In the genomic region with DNA sequence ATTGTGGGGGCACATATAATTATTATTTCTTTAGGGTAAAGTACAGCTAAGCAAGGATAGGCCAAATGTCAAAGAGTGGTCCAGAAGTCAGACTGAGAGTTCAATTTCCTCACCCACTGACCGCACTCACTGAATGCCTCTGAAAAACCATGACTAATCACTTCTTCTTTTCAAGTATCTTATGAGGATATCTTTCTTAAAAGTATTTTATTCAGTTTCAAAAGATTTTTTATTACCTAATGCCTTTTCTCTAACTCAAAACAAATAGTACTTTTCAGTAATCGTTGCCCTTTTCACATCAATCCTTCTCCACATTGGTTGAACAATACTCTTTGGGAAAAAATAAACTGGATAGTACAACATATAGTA, we compare ENCODE assay signal across 1 cellular context.
A peak's percentile ranks its signal among the peaks of the same experiment; 100 is the strongest.
TF ChIP-seq lines count a peak whose summit lies in the region.

No MANE protein-coding gene starts in this region.

TF ChIP-seq in GM12878, 131 proteins besides CTCF, POLR2A, EP300 and RAD21 (continued from another document and continues in another):
- TF ChIP-seq, protein P1, sequence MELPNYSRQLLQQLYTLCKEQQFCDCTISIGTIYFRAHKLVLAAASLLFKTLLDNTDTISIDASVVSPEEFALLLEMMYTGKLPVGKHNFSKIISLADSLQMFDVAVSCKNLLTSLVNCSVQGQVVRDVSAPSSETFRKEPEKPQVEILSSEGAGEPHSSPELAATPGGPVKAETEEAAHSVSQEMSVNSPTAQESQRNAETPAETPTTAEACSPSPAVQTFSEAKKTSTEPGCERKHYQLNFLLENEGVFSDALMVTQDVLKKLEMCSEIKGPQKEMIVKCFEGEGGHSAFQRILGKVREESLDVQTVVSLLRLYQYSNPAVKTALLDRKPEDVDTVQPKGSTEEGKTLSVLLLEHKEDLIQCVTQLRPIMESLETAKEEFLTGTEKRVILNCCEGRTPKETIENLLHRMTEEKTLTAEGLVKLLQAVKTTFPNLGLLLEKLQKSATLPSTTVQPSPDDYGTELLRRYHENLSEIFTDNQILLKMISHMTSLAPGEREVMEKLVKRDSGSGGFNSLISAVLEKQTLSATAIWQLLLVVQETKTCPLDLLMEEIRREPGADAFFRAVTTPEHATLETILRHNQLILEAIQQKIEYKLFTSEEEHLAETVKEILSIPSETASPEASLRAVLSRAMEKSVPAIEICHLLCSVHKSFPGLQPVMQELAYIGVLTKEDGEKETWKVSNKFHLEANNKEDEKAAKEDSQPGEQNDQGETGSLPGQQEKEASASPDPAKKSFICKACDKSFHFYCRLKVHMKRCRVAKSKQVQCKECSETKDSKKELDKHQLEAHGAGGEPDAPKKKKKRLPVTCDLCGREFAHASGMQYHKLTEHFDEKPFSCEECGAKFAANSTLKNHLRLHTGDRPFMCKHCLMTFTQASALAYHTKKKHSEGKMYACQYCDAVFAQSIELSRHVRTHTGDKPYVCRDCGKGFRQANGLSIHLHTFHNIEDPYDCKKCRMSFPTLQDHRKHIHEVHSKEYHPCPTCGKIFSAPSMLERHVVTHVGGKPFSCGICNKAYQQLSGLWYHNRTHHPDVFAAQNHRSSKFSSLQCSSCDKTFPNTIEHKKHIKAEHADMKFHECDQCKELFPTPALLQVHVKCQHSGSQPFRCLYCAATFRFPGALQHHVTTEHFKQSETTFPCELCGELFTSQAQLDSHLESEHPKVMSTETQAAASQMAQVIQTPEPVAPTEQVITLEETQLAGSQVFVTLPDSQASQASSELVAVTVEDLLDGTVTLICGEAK (IDR thresholded peaks at IDR 0.05; ENCODE audit: borderline replicate concordance): no peak
- TF ChIP-seq CHD4 (IDR thresholded peaks at IDR 0.05): no peak
- TF ChIP-seq, protein P2, sequence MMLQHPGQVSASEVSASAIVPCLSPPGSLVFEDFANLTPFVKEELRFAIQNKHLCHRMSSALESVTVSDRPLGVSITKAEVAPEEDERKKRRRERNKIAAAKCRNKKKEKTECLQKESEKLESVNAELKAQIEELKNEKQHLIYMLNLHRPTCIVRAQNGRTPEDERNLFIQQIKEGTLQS (IDR thresholded peaks at IDR 0.05; ENCODE audit: borderline replicate concordance, extremely low read depth, low read depth, low read length): no peak
- TF ChIP-seq, protein P3, sequence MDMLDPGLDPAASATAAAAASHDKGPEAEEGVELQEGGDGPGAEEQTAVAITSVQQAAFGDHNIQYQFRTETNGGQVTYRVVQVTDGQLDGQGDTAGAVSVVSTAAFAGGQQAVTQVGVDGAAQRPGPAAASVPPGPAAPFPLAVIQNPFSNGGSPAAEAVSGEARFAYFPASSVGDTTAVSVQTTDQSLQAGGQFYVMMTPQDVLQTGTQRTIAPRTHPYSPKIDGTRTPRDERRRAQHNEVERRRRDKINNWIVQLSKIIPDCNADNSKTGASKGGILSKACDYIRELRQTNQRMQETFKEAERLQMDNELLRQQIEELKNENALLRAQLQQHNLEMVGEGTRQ (IDR thresholded peaks at IDR 0.05; ENCODE audit: borderline replicate concordance, low read depth, low read length): no peak
- TF ChIP-seq MYB (IDR thresholded peaks at IDR 0.05; ENCODE audit: borderline replicate concordance, low read depth, low read length): no peak
- TF ChIP-seq, protein P4, sequence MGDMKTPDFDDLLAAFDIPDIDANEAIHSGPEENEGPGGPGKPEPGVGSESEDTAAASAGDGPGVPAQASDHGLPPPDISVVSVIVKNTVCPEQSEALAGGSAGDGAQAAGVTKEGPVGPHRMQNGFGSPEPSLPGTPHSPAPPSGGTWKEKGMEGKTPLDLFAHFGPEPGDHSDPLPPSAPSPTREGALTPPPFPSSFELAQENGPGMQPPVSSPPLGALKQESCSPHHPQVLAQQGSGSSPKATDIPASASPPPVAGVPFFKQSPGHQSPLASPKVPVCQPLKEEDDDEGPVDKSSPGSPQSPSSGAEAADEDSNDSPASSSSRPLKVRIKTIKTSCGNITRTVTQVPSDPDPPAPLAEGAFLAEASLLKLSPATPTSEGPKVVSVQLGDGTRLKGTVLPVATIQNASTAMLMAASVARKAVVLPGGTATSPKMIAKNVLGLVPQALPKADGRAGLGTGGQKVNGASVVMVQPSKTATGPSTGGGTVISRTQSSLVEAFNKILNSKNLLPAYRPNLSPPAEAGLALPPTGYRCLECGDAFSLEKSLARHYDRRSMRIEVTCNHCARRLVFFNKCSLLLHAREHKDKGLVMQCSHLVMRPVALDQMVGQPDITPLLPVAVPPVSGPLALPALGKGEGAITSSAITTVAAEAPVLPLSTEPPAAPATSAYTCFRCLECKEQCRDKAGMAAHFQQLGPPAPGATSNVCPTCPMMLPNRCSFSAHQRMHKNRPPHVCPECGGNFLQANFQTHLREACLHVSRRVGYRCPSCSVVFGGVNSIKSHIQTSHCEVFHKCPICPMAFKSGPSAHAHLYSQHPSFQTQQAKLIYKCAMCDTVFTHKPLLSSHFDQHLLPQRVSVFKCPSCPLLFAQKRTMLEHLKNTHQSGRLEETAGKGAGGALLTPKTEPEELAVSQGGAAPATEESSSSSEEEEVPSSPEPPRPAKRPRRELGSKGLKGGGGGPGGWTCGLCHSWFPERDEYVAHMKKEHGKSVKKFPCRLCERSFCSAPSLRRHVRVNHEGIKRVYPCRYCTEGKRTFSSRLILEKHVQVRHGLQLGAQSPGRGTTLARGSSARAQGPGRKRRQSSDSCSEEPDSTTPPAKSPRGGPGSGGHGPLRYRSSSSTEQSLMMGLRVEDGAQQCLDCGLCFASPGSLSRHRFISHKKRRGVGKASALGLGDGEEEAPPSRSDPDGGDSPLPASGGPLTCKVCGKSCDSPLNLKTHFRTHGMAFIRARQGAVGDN (IDR thresholded peaks at IDR 0.05): no peak
- no peak for TF ChIP-seq ZNF217 (IDR thresholded peaks at IDR 0.05)
- TF ChIP-seq, protein P5, sequence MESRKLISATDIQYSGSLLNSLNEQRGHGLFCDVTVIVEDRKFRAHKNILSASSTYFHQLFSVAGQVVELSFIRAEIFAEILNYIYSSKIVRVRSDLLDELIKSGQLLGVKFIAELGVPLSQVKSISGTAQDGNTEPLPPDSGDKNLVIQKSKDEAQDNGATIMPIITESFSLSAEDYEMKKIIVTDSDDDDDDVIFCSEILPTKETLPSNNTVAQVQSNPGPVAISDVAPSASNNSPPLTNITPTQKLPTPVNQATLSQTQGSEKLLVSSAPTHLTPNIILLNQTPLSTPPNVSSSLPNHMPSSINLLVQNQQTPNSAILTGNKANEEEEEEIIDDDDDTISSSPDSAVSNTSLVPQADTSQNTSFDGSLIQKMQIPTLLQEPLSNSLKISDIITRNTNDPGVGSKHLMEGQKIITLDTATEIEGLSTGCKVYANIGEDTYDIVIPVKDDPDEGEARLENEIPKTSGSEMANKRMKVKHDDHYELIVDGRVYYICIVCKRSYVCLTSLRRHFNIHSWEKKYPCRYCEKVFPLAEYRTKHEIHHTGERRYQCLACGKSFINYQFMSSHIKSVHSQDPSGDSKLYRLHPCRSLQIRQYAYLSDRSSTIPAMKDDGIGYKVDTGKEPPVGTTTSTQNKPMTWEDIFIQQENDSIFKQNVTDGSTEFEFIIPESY (IDR thresholded peaks at IDR 0.05): no peak
- no peak for TF ChIP-seq ZSCAN29 (IDR thresholded peaks at IDR 0.05)
- TF ChIP-seq, protein P6, sequence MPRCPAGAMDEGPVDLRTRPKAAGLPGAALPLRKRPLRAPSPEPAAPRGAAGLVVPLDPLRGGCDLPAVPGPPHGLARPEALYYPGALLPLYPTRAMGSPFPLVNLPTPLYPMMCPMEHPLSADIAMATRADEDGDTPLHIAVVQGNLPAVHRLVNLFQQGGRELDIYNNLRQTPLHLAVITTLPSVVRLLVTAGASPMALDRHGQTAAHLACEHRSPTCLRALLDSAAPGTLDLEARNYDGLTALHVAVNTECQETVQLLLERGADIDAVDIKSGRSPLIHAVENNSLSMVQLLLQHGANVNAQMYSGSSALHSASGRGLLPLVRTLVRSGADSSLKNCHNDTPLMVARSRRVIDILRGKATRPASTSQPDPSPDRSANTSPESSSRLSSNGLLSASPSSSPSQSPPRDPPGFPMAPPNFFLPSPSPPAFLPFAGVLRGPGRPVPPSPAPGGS (IDR thresholded peaks at IDR 0.05; ENCODE audit: borderline replicate concordance, insufficient read depth, low read depth, low read length, poor library complexity, severe bottlenecking): peak; percentile 54
- TF ChIP-seq MXI1 (IDR thresholded peaks at IDR 0.05; ENCODE audit: low read depth, low read length): no peak
- TF ChIP-seq RAD51 (IDR thresholded peaks at IDR 0.05): no peak
- TF ChIP-seq, protein P7, sequence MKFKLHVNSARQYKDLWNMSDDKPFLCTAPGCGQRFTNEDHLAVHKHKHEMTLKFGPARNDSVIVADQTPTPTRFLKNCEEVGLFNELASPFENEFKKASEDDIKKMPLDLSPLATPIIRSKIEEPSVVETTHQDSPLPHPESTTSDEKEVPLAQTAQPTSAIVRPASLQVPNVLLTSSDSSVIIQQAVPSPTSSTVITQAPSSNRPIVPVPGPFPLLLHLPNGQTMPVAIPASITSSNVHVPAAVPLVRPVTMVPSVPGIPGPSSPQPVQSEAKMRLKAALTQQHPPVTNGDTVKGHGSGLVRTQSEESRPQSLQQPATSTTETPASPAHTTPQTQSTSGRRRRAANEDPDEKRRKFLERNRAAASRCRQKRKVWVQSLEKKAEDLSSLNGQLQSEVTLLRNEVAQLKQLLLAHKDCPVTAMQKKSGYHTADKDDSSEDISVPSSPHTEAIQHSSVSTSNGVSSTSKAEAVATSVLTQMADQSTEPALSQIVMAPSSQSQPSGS (IDR thresholded peaks at IDR 0.05; ENCODE audit: low read length): peak; percentile 86
- TF ChIP-seq PAX8 (IDR thresholded peaks at IDR 0.05): no peak
- no peak for TF ChIP-seq STAT3 (IDR thresholded peaks at IDR 0.05; ENCODE audit: low read depth, low read length)
- TF ChIP-seq SPI1 (IDR thresholded peaks at IDR 0.05; ENCODE audit: borderline replicate concordance, insufficient read depth, low read depth, low read length): peak; percentile 90
- TF ChIP-seq MTA3 (IDR thresholded peaks at IDR 0.05; ENCODE audit: borderline replicate concordance, low read length): peak; percentile 45; the same call in 1 of the 2 replicates
- TF ChIP-seq, protein P8, sequence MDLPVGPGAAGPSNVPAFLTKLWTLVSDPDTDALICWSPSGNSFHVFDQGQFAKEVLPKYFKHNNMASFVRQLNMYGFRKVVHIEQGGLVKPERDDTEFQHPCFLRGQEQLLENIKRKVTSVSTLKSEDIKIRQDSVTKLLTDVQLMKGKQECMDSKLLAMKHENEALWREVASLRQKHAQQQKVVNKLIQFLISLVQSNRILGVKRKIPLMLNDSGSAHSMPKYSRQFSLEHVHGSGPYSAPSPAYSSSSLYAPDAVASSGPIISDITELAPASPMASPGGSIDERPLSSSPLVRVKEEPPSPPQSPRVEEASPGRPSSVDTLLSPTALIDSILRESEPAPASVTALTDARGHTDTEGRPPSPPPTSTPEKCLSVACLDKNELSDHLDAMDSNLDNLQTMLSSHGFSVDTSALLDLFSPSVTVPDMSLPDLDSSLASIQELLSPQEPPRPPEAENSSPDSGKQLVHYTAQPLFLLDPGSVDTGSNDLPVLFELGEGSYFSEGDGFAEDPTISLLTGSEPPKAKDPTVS (IDR thresholded peaks at IDR 0.05; ENCODE audit: low read depth, low read length): no peak
- no peak for TF ChIP-seq RBBP5 (conservative IDR thresholded peaks at IDR 0.05)
- TF ChIP-seq, protein P9, sequence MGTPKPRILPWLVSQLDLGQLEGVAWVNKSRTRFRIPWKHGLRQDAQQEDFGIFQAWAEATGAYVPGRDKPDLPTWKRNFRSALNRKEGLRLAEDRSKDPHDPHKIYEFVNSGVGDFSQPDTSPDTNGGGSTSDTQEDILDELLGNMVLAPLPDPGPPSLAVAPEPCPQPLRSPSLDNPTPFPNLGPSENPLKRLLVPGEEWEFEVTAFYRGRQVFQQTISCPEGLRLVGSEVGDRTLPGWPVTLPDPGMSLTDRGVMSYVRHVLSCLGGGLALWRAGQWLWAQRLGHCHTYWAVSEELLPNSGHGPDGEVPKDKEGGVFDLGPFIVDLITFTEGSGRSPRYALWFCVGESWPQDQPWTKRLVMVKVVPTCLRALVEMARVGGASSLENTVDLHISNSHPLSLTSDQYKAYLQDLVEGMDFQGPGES (IDR thresholded peaks at IDR 0.05): no peak
- TF ChIP-seq, protein P10, sequence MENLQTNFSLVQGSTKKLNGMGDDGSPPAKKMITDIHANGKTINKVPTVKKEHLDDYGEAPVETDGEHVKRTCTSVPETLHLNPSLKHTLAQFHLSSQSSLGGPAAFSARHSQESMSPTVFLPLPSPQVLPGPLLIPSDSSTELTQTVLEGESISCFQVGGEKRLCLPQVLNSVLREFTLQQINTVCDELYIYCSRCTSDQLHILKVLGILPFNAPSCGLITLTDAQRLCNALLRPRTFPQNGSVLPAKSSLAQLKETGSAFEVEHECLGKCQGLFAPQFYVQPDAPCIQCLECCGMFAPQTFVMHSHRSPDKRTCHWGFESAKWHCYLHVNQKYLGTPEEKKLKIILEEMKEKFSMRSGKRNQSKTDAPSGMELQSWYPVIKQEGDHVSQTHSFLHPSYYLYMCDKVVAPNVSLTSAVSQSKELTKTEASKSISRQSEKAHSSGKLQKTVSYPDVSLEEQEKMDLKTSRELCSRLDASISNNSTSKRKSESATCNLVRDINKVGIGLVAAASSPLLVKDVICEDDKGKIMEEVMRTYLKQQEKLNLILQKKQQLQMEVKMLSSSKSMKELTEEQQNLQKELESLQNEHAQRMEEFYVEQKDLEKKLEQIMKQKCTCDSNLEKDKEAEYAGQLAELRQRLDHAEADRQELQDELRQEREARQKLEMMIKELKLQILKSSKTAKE (IDR thresholded peaks at IDR 0.05; ENCODE audit: low read depth, poor library complexity, severe bottlenecking): peak; percentile 63
- no peak for TF ChIP-seq SIX5 (IDR thresholded peaks at IDR 0.05; ENCODE audit: low read depth, low read length, severe bottlenecking)
- peak; percentile 66 for TF ChIP-seq PAX5 (IDR thresholded peaks at IDR 0.05; ENCODE audit: borderline replicate concordance, low read depth, low read length)
- TF ChIP-seq POU2F2 (IDR thresholded peaks at IDR 0.05; ENCODE audit: borderline replicate concordance, low read depth, low read length): no peak
- TF ChIP-seq SMARCA5 (IDR thresholded peaks at IDR 0.05): no peak
- TF ChIP-seq, protein P11, sequence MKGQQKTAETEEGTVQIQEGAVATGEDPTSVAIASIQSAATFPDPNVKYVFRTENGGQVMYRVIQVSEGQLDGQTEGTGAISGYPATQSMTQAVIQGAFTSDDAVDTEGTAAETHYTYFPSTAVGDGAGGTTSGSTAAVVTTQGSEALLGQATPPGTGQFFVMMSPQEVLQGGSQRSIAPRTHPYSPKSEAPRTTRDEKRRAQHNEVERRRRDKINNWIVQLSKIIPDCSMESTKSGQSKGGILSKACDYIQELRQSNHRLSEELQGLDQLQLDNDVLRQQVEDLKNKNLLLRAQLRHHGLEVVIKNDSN (IDR thresholded peaks at IDR 0.05; ENCODE audit: borderline replicate concordance, extremely low read length, insufficient read depth, low read depth, low read length): no peak
- no peak for TF ChIP-seq TCF12 (IDR thresholded peaks at IDR 0.05; ENCODE audit: low read depth, low read length)
- TF ChIP-seq PML (IDR thresholded peaks at IDR 0.05; ENCODE audit: low read length): no peak
- no peak for TF ChIP-seq BRCA1 (IDR thresholded peaks at IDR 0.05; ENCODE audit: low read depth, low read length)
- TF ChIP-seq NR2F1 (conservative IDR thresholded peaks at IDR 0.05): peak; percentile 97
- TF ChIP-seq MEF2A (IDR thresholded peaks at IDR 0.05; ENCODE audit: insufficient read depth, low read depth, low read length): peak; percentile 51; the same call in 1 of the 2 replicates
- TF ChIP-seq, protein P12, sequence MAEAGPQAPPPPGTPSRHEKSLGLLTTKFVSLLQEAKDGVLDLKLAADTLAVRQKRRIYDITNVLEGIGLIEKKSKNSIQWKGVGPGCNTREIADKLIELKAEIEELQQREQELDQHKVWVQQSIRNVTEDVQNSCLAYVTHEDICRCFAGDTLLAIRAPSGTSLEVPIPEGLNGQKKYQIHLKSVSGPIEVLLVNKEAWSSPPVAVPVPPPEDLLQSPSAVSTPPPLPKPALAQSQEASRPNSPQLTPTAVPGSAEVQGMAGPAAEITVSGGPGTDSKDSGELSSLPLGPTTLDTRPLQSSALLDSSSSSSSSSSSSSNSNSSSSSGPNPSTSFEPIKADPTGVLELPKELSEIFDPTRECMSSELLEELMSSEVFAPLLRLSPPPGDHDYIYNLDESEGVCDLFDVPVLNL (IDR thresholded peaks at IDR 0.05; ENCODE audit: low read depth, low read length): no peak
